20 cellular contexts compared by ENCODE assay signal in the genomic region with DNA sequence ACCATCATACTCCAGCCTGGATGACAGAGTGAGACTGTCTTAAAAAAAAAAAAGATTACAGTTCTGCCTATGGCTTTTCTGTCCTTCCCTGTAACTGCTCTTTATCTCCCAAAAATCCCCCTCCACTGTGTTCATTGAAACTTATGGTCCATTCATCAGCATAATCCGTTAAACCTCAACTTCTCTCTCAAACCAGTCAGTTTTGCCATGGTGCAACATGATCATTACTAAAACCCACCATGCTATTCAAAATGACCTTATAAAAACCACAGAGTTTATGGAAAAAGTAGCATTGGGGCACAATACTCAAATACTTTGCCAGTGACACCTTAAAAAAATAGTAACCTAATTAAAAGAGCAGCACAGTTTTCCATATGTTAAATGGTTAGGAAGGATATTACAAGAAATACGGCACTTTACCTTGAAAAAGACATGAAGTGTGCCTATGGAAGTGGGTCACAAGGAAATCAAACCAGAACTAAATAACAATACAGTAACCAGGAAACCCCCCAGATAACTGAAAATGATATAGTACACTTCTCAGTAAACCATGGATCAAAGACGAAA.
DNase-seq lines count a peak whose midpoint lies in the region; ATAC-seq, FAIRE-seq and TF ChIP-seq lines count a peak whose summit lies in the region.
"Had no signal": no experiment of that assay in that cellular context is flagged by ENCODE, and none has a peak within 500 bp of the region (broad histone marks: within the 10 kb centered on the region; RNA-seq: fewer than 3 reads in every experiment).

No MANE protein-coding gene starts in this region.

- peaks cover 27% of the 10 kb centered on the region for H3K4me1 Mint-ChIP-seq in Calu3 (ENCODE audit: low read depth, unreplicated experiment)
- H3K4me1 Mint-ChIP-seq: CD8-positive, alpha-beta memory T cell had no signal

- no peak overlapping the region for H2BK120ac ChIP-seq in H1 (replicated peaks; ENCODE audit: low read depth, low read length)

- 83% methylated on average over 3 of the region's 3 CpGs; no CpG with 5 or more reads in 1 of the 2 experiments for WGBS in H1 (ENCODE audit: extremely low coverage in 1 of 2, insufficient coverage in 1 of 2, insufficient read length in 1 of 2, insufficient replicate concordance in 2 of 2, low coverage in 1 of 2, low lambda C conversion rate in 2 of 2, missing lambda C conversion rate in 1 of 2), 2 experiments

- H3K27me3 ChIP-seq in HCT116 (ENCODE audit: insufficient read depth, low read length), result no peaks in the 10 kb centered on the region
- H3K27me3 ChIP-seq in PC-9 (ENCODE audit: insufficient read depth, low read depth), result no peaks in the 10 kb centered on the region
- no peaks in the 10 kb centered on the region for H3K27me3 ChIP-seq in H1 (replicated peaks in 1 of 4; ENCODE audit: control insufficient read depth in 3 of 4, extremely low read depth in 1 of 4, insufficient read depth in 3 of 4, low read length in 3 of 4)

- no peak overlapping the region for H3K56ac ChIP-seq in H1 (replicated peaks; ENCODE audit: insufficient read length, low read depth, low read length)

- no peaks in the 10 kb centered on the region for H3K36me3 ChIP-seq in HCT116 (ENCODE audit: control insufficient read depth in 1 of 2, insufficient read depth in 2 of 2, low read length in 2 of 2)
- no peaks in the 10 kb centered on the region for H3K36me3 ChIP-seq in PC-9 (ENCODE audit: low read depth)
- no peaks in the 10 kb centered on the region for H3K36me3 ChIP-seq in H1 (ENCODE audit: control insufficient read depth in 2 of 4, insufficient read depth in 4 of 4, low read length in 3 of 4)

- H3K4me3 ChIP-seq in HCT116 (replicated peaks in 1 of 2; ENCODE audit: low read depth in 1 of 2, low read length in 2 of 2), result no peak overlapping the region
- no peak overlapping the region for H3K4me3 ChIP-seq in PC-9
- no peak overlapping the region for H3K4me3 ChIP-seq in H1 (ENCODE audit: extremely low read depth in 1 of 4, insufficient read depth in 2 of 4, low read depth in 3 of 4, low read length in 4 of 4)

- TF ChIP-seq POLR2A in HCT116 (IDR thresholded peaks at IDR 0.05; ENCODE audit: borderline replicate concordance, extremely low read depth, insufficient read depth, insufficient read length), result no peak
- TF ChIP-seq POLR2A in H1 (IDR thresholded peaks at IDR 0.05; ENCODE audit: control extremely low read depth in 1 of 2, low read depth in 2 of 2, low read length in 2 of 2), result no peak

- H3K79me1 ChIP-seq in H1 (ENCODE audit: low read depth, low read length), result no peaks in the 10 kb centered on the region

- H3K9ac ChIP-seq in HCT116 (ENCODE audit: low read length) (no peak overlapping the region), H1 (replicated peaks in 1 of 4; ENCODE audit: extremely low read depth in 1 of 4, low read depth in 3 of 4, low read length in 3 of 4) (no peak overlapping the region)

- intact Hi-C loops in Calu3 (cut with micrococcal nuclease; ENCODE audit: unreplicated experiment), result no loop called here
- intact Hi-C loops in HCT116 (cut with micrococcal nuclease), result no loop called here
- intact Hi-C loops in PC-9 (cut with micrococcal nuclease; ENCODE audit: unreplicated experiment), result loop anchor here (5.0 kb wide), 1 partner anchor 76 kb away; a partner anchor contains a TSS

- H3K27ac ChIP-seq in HCT116 (ENCODE audit: low read depth, low read length) (no peak overlapping the region), PC-9 (peak overlapping the region; percentile 92), H1 (ENCODE audit: low read depth, low read length) (no peak overlapping the region)

- H3K14ac ChIP-seq in H1 (ENCODE audit: insufficient read length), result no peak overlapping the region

- peaks cover 6% of the 10 kb centered on the region for H3K36me3 Mint-ChIP-seq in Calu3 (ENCODE audit: insufficient read depth, unreplicated experiment)

- no peak overlapping the region for H3K23ac ChIP-seq in H1 (ENCODE audit: insufficient read length)

- FAIRE-seq in H1 (lab: Jason Lieb, UNC), result no peak
- FAIRE-seq: GM12891 had no signal

- RAD21 ChIA-PET in HCT116 (lab: Charles Lee; ENCODE audit: low non-redundant PET in 1 of 2, low total read pairs in 2 of 2, uncharacterized antibody in 2 of 2, unreplicated experiment in 2 of 2), result no interaction called here

- peak overlapping the region; percentile 76 for H3K27ac Mint-ChIP-seq in Calu3 (ENCODE audit: unreplicated experiment)
- H3K27ac Mint-ChIP-seq: CD8-positive, alpha-beta memory T cell had no signal

- no peak overlapping the region for H3K18ac ChIP-seq in H1 (ENCODE audit: extremely low read depth, low read length)

- H2AFZ ChIP-seq in HCT116 (ENCODE audit: low read depth, low read length, poor library complexity, severe bottlenecking), result peak overlapping the region; percentile 14
- H2AFZ ChIP-seq in PC-9, result no peak overlapping the region
- H2AFZ ChIP-seq in H1 (ENCODE audit: low read length), result no peak overlapping the region

- ATAC-seq in HCT116, result no peak
- no peak for ATAC-seq in GM21447 (IDR thresholded peaks at IDR 0.05; ENCODE audit: unreplicated experiment)
- no peak for ATAC-seq in GM21529 (IDR thresholded peaks at IDR 0.05; ENCODE audit: unreplicated experiment)
- ATAC-seq: activated T-cell treated with anti-CD3 and anti-CD28 coated beads, Interleukin-2, amount 50 U/mL, for 4 hours; effector memory CD8-positive, alpha-beta T cell; left lobe of liver had no signal

- no peaks in the 10 kb centered on the region for H3K79me2 ChIP-seq in HCT116 (ENCODE audit: insufficient read depth, low read length)
- no peaks in the 10 kb centered on the region for H3K79me2 ChIP-seq in PC-9 (ENCODE audit: low read depth)
- no peaks in the 10 kb centered on the region for H3K79me2 ChIP-seq in H1 (ENCODE audit: control insufficient read depth in 1 of 2, insufficient read depth in 2 of 2, low read length in 2 of 2)

- TF ChIP-seq RAD21 in HCT116 (IDR thresholded peaks at IDR 0.05; ENCODE audit: low read depth) (no peak), H1 (IDR thresholded peaks at IDR 0.05 in 1 of 2, conservative IDR thresholded peaks at IDR 0.05 in 1 of 2; ENCODE audit: low read depth in 2 of 2, low read length in 2 of 2) (no peak)

- H2BK12ac ChIP-seq in H1 (ENCODE audit: low read depth, low read length), result no peak overlapping the region

- no peaks in the 10 kb centered on the region for H3K23me2 ChIP-seq in H1 (ENCODE audit: low read depth, low read length)

- H3K4ac ChIP-seq in H1 (replicated peaks; ENCODE audit: insufficient read length, low read depth, low read length), result no peak overlapping the region

- H3K9me3 Mint-ChIP-seq in Calu3 (ENCODE audit: low read depth, unreplicated experiment), result peaks cover 2% of the 10 kb centered on the region
- H3K9me3 Mint-ChIP-seq: activated T-cell treated with anti-CD3 and anti-CD28 coated beads, Interleukin-2, amount 50 U/mL, for 4 hours; effector memory CD8-positive, alpha-beta T cell had no signal

- H2BK5ac ChIP-seq in H1 (ENCODE audit: low read depth, low read length), result peak overlapping the region; percentile 89; the same call in 1 of the 2 replicates

- H3K4me1 ChIP-seq in HCT116 (ENCODE audit: control insufficient read depth in 1 of 2, insufficient read depth in 2 of 2, low read length in 2 of 2) (peaks cover 8 to 23% of the 10 kb centered on the region in 2 experiments; a peak in 3 of 4 replicates), PC-9 (replicated peaks; ENCODE audit: insufficient read depth) (peaks cover 17% of the 10 kb centered on the region), H1 (replicated peaks in 1 of 4; ENCODE audit: control insufficient read depth in 3 of 4, insufficient read depth in 4 of 4, low read length in 3 of 4) (no peaks in the 10 kb centered on the region)

- no peak overlapping the region for H2AK5ac ChIP-seq in H1 (ENCODE audit: low read depth, low read length)

- no peak overlapping the region for H4K5ac ChIP-seq in H1 (ENCODE audit: insufficient read length, low read depth, low read length)

- no peaks in the 10 kb centered on the region for H3K9me2 ChIP-seq in HCT116 (ENCODE audit: insufficient read depth)
- H3K9me2 ChIP-seq in PC-9 (ENCODE audit: insufficient read depth), result no peaks in the 10 kb centered on the region

- H4K20me1 ChIP-seq in HCT116 (ENCODE audit: insufficient read depth) (no peaks in the 10 kb centered on the region), PC-9 (ENCODE audit: insufficient read depth) (no peaks in the 10 kb centered on the region), H1 (replicated peaks in 1 of 2; ENCODE audit: control insufficient read depth in 1 of 2, insufficient read depth in 2 of 2, low read length in 2 of 2) (no peaks in the 10 kb centered on the region)

- TF ChIP-seq CTCF in Calu3 (IDR thresholded peaks at IDR 0.05; ENCODE audit: unreplicated experiment), result no peak
- no peak for TF ChIP-seq CTCF in HCT116 (IDR thresholded peaks at IDR 0.05 in 2 of 3, conservative IDR thresholded peaks at IDR 0.05 in 1 of 3; ENCODE audit: borderline replicate concordance in 1 of 3, insufficient read depth in 1 of 3, low read depth in 2 of 3, low read length in 2 of 3)
- no peak for TF ChIP-seq CTCF in PC-9 (conservative IDR thresholded peaks at IDR 0.05)
- no peak for TF ChIP-seq CTCF in H1 (IDR thresholded peaks at IDR 0.05; ENCODE audit: control extremely low read depth in 1 of 3, insufficient read depth in 1 of 3, low read depth in 1 of 3, low read length in 3 of 3)

- TF ChIP-seq EP300 in H1 (IDR thresholded peaks at IDR 0.05; ENCODE audit: borderline replicate concordance in 1 of 2, low read depth in 2 of 2, low read length in 2 of 2), result no peak

- H3K4me3 Mint-ChIP-seq in Calu3 (ENCODE audit: low read depth, unreplicated experiment), result no peak overlapping the region
- H3K4me3 Mint-ChIP-seq: activated T-cell treated with anti-CD3 and anti-CD28 coated beads, Interleukin-2, amount 50 U/mL, for 4 hours; CD8-positive, alpha-beta memory T cell; effector memory CD8-positive, alpha-beta T cell had no signal

- no peak overlapping the region for H3K4me2 ChIP-seq in HCT116 (ENCODE audit: low read length)
- H3K4me2 ChIP-seq in PC-9, result no peak overlapping the region
- H3K4me2 ChIP-seq in H1 (ENCODE audit: insufficient read depth in 1 of 2, low read depth in 2 of 2, low read length in 2 of 2), result no peak overlapping the region

- POLR2A ChIA-PET in HCT116 (lab: Charles Lee) (no interaction called here), PC-9 (lab: Charles Lee; ENCODE audit: unreplicated experiment) (no interaction called here), H1 (lab: Charles Lee; ENCODE audit: partially characterized antibody) (no interaction called here)

- no peak overlapping the region for H2BK15ac ChIP-seq in H1 (ENCODE audit: low read length)

- H3K9me3 ChIP-seq in HCT116 (ENCODE audit: control insufficient read depth in 1 of 2, insufficient read depth in 1 of 2, low read depth in 1 of 2, low read length in 2 of 2) (no peaks in the 10 kb centered on the region), PC-9 (ENCODE audit: insufficient read depth, low read depth) (0 out of 2 replicates have a peak, but pooled peaks cover 6% of the 10 kb centered on the region), H1 (ENCODE audit: insufficient read depth in 2 of 2, low read depth in 1 of 2, low read length in 1 of 2) (no peaks in the 10 kb centered on the region)

- BruUV-seq in Calu3 (replicated peaks; lab: Mats Ljungman, UMichigan), result no TSS peak
- BruUV-seq in HCT116 (replicated peaks; lab: Mats Ljungman, UMichigan), result no TSS peak
- no TSS peak for BruUV-seq in PC-9 (replicated peaks; lab: Mats Ljungman, UMichigan)

- CTCF ChIA-PET in Calu3 (lab: Charles Lee) (no interaction called here), HCT116 (lab: Charles Lee) (no interaction called here), PC-9 (lab: Charles Lee) (no interaction called here), H1 (lab: Charles Lee; ENCODE audit: partially characterized antibody) (no interaction called here)

- no peak for DNase-seq in Calu3
- DNase-seq in HCT116 (ENCODE audit: low read depth, low spot score), result no peak
- DNase-seq in PC-9, result no peak
- no peak for DNase-seq in H1 (ENCODE audit: low read depth in 1 of 2, low spot score in 2 of 2)
- no peak for DNase-seq in NCI-H2171 treated with DMSO at 0.1 percent for 48 hours (lab: John Stamatoyannopoulos, UW)
- DNase-seq in CD1c-positive myeloid dendritic cell (ENCODE audit: extremely low spot score), result no peak
- DNase-seq: activated CD4-positive, alpha-beta T cell treated with anti-CD3 and anti-CD28 coated beads for 1 hour; activated CD8-positive, alpha-beta memory T cell treated with anti-CD3 and anti-CD28 coated beads for 24 hours; activated naive CD4-positive, alpha-beta T cell treated with anti-CD3 and anti-CD28 coated beads, Interleukin-2, amount 50 U/mL, for 16 hours; activated T-cell treated with anti-CD3 and anti-CD28 coated beads, Interleukin-2, amount 50 U/mL, for 4 hours; CD8-positive, alpha-beta memory T cell; DMS53; effector memory CD8-positive, alpha-beta T cell; glutamatergic neuron; NCI-H146; stimulated activated naive CD4-positive, alpha-beta T cell treated with Interleukin-2 at 50 U/mL for 16 hours had no signal

- no peak overlapping the region for H4K91ac ChIP-seq in H1 (replicated peaks; ENCODE audit: insufficient read length, low read length)

- H4K8ac ChIP-seq in H1 (ENCODE audit: extremely low read depth, insufficient read depth, low read length), result no peak overlapping the region

- no peaks in the 10 kb centered on the region for H3K27me3 Mint-ChIP-seq in Calu3 (ENCODE audit: unreplicated experiment)

- H2BK20ac ChIP-seq in H1 (ENCODE audit: low read length), result no peak overlapping the region

- peaks cover 13% of the 10 kb centered on the region for H3F3A ChIP-seq in PC-9 (ENCODE audit: insufficient read depth, low read depth)
